8 cellular contexts compared by ENCODE assay signal in the genomic region with DNA sequence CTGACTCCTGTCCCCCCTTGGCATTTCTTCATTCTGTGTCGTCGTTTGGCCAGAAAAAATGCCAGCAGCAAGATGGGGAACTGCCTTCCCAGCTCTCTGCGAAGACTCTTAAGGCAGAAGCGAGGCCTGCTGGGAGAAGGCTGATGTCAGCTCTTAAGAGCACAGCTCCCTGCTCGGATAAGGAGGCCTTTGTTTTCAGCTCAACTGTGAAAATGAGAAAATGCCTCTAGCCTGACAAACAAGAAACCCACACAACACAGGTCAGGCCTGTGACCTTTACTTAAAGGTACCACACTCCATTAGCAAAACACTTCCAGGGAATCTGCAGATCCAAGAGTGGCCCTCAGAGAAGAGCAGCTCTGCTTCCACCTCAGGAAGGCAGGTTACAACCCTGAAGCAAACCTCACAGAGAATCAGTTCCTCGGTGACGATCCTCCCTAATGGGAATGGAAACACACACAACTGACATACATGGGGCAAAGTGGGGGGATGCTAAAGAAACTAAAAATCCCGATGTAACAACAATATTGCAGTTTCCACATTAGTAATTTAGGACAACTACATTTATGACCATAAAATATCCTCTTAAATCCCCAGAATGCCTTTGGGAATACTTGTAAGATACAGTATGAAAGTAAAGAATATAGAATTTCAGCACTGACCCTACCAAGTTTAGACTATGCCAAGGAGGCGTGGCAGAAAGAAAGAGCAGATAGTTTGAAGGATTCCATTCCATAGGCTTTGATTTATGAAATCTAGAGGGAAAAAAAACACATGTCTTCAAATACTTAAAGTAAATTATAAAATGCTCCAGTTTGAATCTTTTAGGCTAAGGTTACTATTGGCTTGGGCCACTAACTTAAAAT. TPM values are rescaled to one million over a fixed set of nuclear protein-coding genes. Genes with fewer than 3 reads are reported as not detected.
DNase-seq lines count a peak whose midpoint lies in the region; ATAC-seq, FAIRE-seq and TF ChIP-seq lines count a peak whose summit lies in the region.

No MANE protein-coding gene starts in this region.

- TF ChIP-seq CTCF in IMR-90 (conservative IDR thresholded peaks at IDR 0.05; ENCODE audit: low read depth, low read length), result no peak
- TF ChIP-seq CTCF in K562 (IDR thresholded peaks at IDR 0.05 in 2 of 3, conservative IDR thresholded peaks at IDR 0.05 in 1 of 3; ENCODE audit: insufficient read depth in 2 of 3, low read depth in 1 of 3, low read length in 3 of 3), result no peak

- H3K18ac ChIP-seq in IMR-90 (ENCODE audit: low read depth, low read length), result peak overlapping the region; percentile 82

- peaks cover 26 to 88% of the 10 kb centered on the region in 2 experiments for H3K79me1 ChIP-seq in IMR-90 (ENCODE audit: low read depth in 1 of 2, low read length in 2 of 2)

- no peak for FAIRE-seq in K562 (lab: Jason Lieb, UNC)

- H3K14ac ChIP-seq in IMR-90 (replicated peaks; ENCODE audit: low read depth, low read length), result peak overlapping the region; percentile 90

- peak overlapping the region; percentile 62 for H2AK5ac ChIP-seq in IMR-90 (ENCODE audit: low read depth, low read length)

- peaks cover 45% of the 10 kb centered on the region for H4K20me1 ChIP-seq in IMR-90 (ENCODE audit: insufficient read depth, low read length)
- peaks cover 9% of the 10 kb centered on the region for H4K20me1 ChIP-seq in K562 (replicated peaks; ENCODE audit: control insufficient read depth, insufficient read depth, low read length)

- peak overlapping the region; percentile 22 to 83; a peak in 3 of 4 replicates for H4K8ac ChIP-seq in IMR-90 (ENCODE audit: low read depth in 2 of 2, low read length in 2 of 2)

- CTCF ChIA-PET in IMR-90 (lab: Yijun Ruan, JAX), result interaction anchor here (0.6 kb wide), 1 partner anchor 278 kb away, joined by 3 read pairs; no protein-coding TSS in a partner anchor
- CTCF ChIA-PET in K562 (lab: Yijun Ruan, JAX; ENCODE audit: low intra/inter-chr PET ratio), result no interaction called here

- POLR2A ChIA-PET in IMR-90 (lab: Charles Lee; ENCODE audit: unreplicated experiment) (interaction anchor here (0.8 kb wide), 1 partner anchor 240 kb away, joined by 5 read pairs; no protein-coding TSS in a partner anchor), K562 (lab: Yijun Ruan, JAX) (no interaction called here)

- dilution Hi-C loops in IMR-90 (cut with HindIII; ENCODE audit: low sequenced_read_pairs, unreplicated experiment), result no loop called here

- no CpG with 5 or more reads among the region's 9 CpGs for WGBS in IMR-90 (ENCODE audit: extremely low coverage in 2 of 2, insufficient read length in 1 of 2), 2 experiments
- WGBS in K562 (ENCODE audit: insufficient coverage, low coverage, missing lambda C conversion rate), result 25% methylated on average over 9 of the region's 9 CpGs

- peak overlapping the region; percentile 89 for H2BK120ac ChIP-seq in IMR-90 (ENCODE audit: low read depth, low read length)

- H3K36me3 ChIP-seq in IMR-90 (ENCODE audit: control insufficient read depth, insufficient read depth, low read length), result peaks cover 21% of the 10 kb centered on the region
- H3K36me3 ChIP-seq in K562 (ENCODE audit: control insufficient read depth, insufficient read depth, low read length), result no peaks in the 10 kb centered on the region
- H3K36me3 ChIP-seq in skeletal muscle satellite cell (ENCODE audit: insufficient read depth, low read length), result peaks cover 12% of the 10 kb centered on the region

- no peak for TF ChIP-seq RAD21 in IMR-90 (IDR thresholded peaks at IDR 0.05; ENCODE audit: low read length)
- TF ChIP-seq RAD21 in K562 (CRISPR knock-in tag; conservative IDR thresholded peaks at IDR 0.05 in 1 of 2, IDR thresholded peaks at IDR 0.05 in 1 of 2), result no peak

- H2AK9ac ChIP-seq in IMR-90 (replicated peaks; ENCODE audit: low read depth, low read length, poor library complexity), result peak overlapping the region; percentile 66

- H2BK20ac ChIP-seq in IMR-90 (ENCODE audit: low read depth, low read length), result peak overlapping the region; percentile 36

- peak overlapping the region; percentile 66 for H3K4me2 ChIP-seq in IMR-90 (ENCODE audit: low read depth, low read length)
- no peak overlapping the region for H3K4me2 ChIP-seq in K562 (ENCODE audit: insufficient read depth, low read length)
- peak overlapping the region; percentile 54 for H3K4me2 ChIP-seq in skeletal muscle satellite cell (ENCODE audit: low read length)

- peak overlapping the region; percentile 86 for H3K56ac ChIP-seq in IMR-90 (ENCODE audit: extremely low read depth, insufficient read depth, low read length)

- TF ChIP-seq POLR2A in IMR-90 (IDR thresholded peaks at IDR 0.05; ENCODE audit: low read depth, low read length) (0 out of 2 replicates have a peak, but pooled peaks have one; percentile 39), K562 (conservative IDR thresholded peaks at IDR 0.05) (no peak)

- H3K4ac ChIP-seq in IMR-90 (ENCODE audit: low read depth, low read length), result peak overlapping the region; percentile 93

- TF ChIP-seq EP300 in K562 (IDR thresholded peaks at IDR 0.05; ENCODE audit: low read length), result no peak

- H3K4me1 ChIP-seq in IMR-90 (ENCODE audit: control insufficient read depth, insufficient read depth, low read length) (peaks cover 45% of the 10 kb centered on the region), K562 (replicated peaks in 1 of 2; ENCODE audit: control insufficient read depth in 2 of 2, insufficient read depth in 2 of 2, low read length in 2 of 2) (0 out of 5 replicates have a peak, but pooled peaks cover 0 to under 1% of the 10 kb centered on the region in 2 experiments), skeletal muscle satellite cell (ENCODE audit: control insufficient read depth, insufficient read depth, low read length) (peaks cover 55% of the 10 kb centered on the region)

- H2BK5ac ChIP-seq in IMR-90 (ENCODE audit: low read depth, low read length, poor library complexity, severe bottlenecking), result peak overlapping the region; percentile 94

- H3K4me3 ChIP-seq in IMR-90 (ENCODE audit: insufficient read depth, low read depth, low read length), result no peak overlapping the region
- H3K4me3 ChIP-seq in K562, result no peak overlapping the region
- H3K4me3 ChIP-seq in skeletal muscle satellite cell (ENCODE audit: low read length), result peak overlapping the region; percentile 4

- BruUV-seq in IMR-90 (replicated peaks; lab: Mats Ljungman, UMichigan) (no TSS peak), K562 (replicated peaks; lab: Mats Ljungman, UMichigan) (no TSS peak)

- peaks cover 60% of the 10 kb centered on the region for H3K9me1 ChIP-seq in IMR-90 (ENCODE audit: insufficient read depth, low read length)
- no peaks in the 10 kb centered on the region for H3K9me1 ChIP-seq in K562 (ENCODE audit: control insufficient read depth, insufficient read depth, low read length)

- peak overlapping the region; percentile 81 for H4K5ac ChIP-seq in IMR-90 (ENCODE audit: low read depth, low read length)

- H3K23ac ChIP-seq in IMR-90 (ENCODE audit: low read depth, low read length), result peak overlapping the region; percentile 91

- in situ Hi-C loops in IMR-90 (cut with MboI; ENCODE audit: low sequenced_read_pairs), result no loop called here
- in situ Hi-C loops in K562 (cut with MboI), result no loop called here

- H3K9ac ChIP-seq in IMR-90 (ENCODE audit: low read depth, low read length) (peak overlapping the region; percentile 59), K562 (ENCODE audit: insufficient read depth in 1 of 2, low read depth in 2 of 2, low read length in 2 of 2) (no peak overlapping the region), skeletal muscle satellite cell (ENCODE audit: low read depth, low read length) (peak overlapping the region; percentile 53)

- peak overlapping the region; percentile 68 for H2AFZ ChIP-seq in IMR-90 (replicated peaks; ENCODE audit: low read length, poor library complexity)
- H2AFZ ChIP-seq in K562 (ENCODE audit: low read depth, low read length), result no peak overlapping the region

- no peaks in the 10 kb centered on the region for H3K9me3 ChIP-seq in IMR-90 (ENCODE audit: control insufficient read depth, insufficient read depth, low read length)
- H3K9me3 ChIP-seq in K562 (replicated peaks; ENCODE audit: control insufficient read depth, insufficient read depth, low read depth, low read length), result no peaks in the 10 kb centered on the region
- H3K9me3 ChIP-seq in skeletal muscle satellite cell (replicated peaks; ENCODE audit: low read length), result no peaks in the 10 kb centered on the region

- H3K27ac ChIP-seq in IMR-90 (ENCODE audit: insufficient read depth, low read length) (peak overlapping the region; percentile 92), K562 (ENCODE audit: extremely low read depth, low read depth, low read length) (no peak overlapping the region)

- ATAC-seq in IMR-90 (ENCODE audit: low read depth) (peak; percentile 77), K562 (0 out of 3 replicates have a peak, but pooled peaks have one; percentile 40), GM21390 (IDR thresholded peaks at IDR 0.05; ENCODE audit: unreplicated experiment) (no peak)

- DNase-seq in IMR-90, result peak; percentile 87
- no peak for DNase-seq in K562 (ENCODE audit: extremely low read depth in 1 of 4, low spot score in 3 of 4)
- peak; percentile 84 for DNase-seq in inferior parietal cortex (ENCODE audit: extremely low spot score)
- DNase-seq in activated naive CD4-positive, alpha-beta T cell treated with Interleukin-2 at 50 U/mL for 16 hours, result no peak
- no peak for DNase-seq in HPDE6-E6E7 (ENCODE audit: extremely low spot score)
- no peak for DNase-seq in activated T-cell treated with anti-CD3 and anti-CD28 coated beads, Interleukin-2, amount 50 U/mL, for 1 hour

- intact Hi-C loops in IMR-90 (cut with micrococcal nuclease) (no loop called here), K562 (cut with micrococcal nuclease) (no loop called here)

- H3K27me3 ChIP-seq in IMR-90 (ENCODE audit: control insufficient read depth, insufficient read depth, low read length), result no peaks in the 10 kb centered on the region
- peaks cover 0 to 6% of the 10 kb centered on the region in 2 experiments; a peak in 1 of 5 replicates for H3K27me3 ChIP-seq in K562 (ENCODE audit: control insufficient read depth in 2 of 2, insufficient read depth in 2 of 2, low read length in 2 of 2)
- H3K27me3 ChIP-seq in skeletal muscle satellite cell (ENCODE audit: control insufficient read depth, insufficient read depth, low read length), result no peaks in the 10 kb centered on the region

- no peaks in the 10 kb centered on the region for H3K79me2 ChIP-seq in K562 (ENCODE audit: control insufficient read depth, insufficient read depth, low read length)

- H2BK15ac ChIP-seq in IMR-90 (ENCODE audit: low read depth, low read length), result peak overlapping the region; percentile 84; the same call in 2 of the 3 replicates

- peak overlapping the region; percentile 92 for H4K91ac ChIP-seq in IMR-90 (ENCODE audit: insufficient read depth, low read depth, low read length)

RNA-seq across cellular contexts. Expression of a gene that starts 52.1 kb away (rescaled TPM):
- total RNA-seq in IMR-90 (2012; rRNA removed) (26.2 and 34.2 TPM in 2 replicates), K562 (2014; rRNA removed) (5.6 and 7.8 TPM in 2 replicates), K562 (2014; rRNA removed; fragmentation: Illumina TruSeq; extraction: Trizol) (6.2 and 6.5 TPM in 2 replicates), K562 (2015; rRNA removed; fragmentation: Illumina TruSeq; extraction: Trizol) (8.6 and 9.1 TPM in 2 replicates), K562 (2021) (10.9 and 11.5 TPM in 2 replicates)
- polyA plus RNA-seq in IMR-90 (2012; rRNA removed) (35.4 and 45.8 TPM in 2 replicates), K562 (2011; rRNA removed) (10.3 and 15.9 TPM in 2 replicates), K562 (2014; fragmentation: Illumina TruSeq; extraction: Trizol) (7.8 and 9.5 TPM in 2 replicates), K562 (2014; fragmentation: Nextera tagmentation; extraction: Ambion mirVana) (1 to 10 TPM in 1 of 2 experiments, under 1 TPM in 1; 0.27 to 1.0 TPM), K562 (2014; rRNA removed) (10.2 and 13.3 TPM in 2 replicates)
- 36.0 and 50.5 TPM in 2 replicates for polyA plus RNA-seq in IMR-90 (2012; cell fraction: cytosol; rRNA removed)
- 72.1 and 93.1 TPM in 2 replicates for polyA plus RNA-seq in IMR-90 (2012; cell fraction: nucleus; rRNA removed; ENCODE audit: low replicate concordance)
- total RNA-seq in K562 (2011; cell fraction: chromatin; rRNA removed; ENCODE audit: low replicate concordance), result 17.9 and 20.7 TPM in 2 replicates
- 12.3 and 14.2 TPM in 2 replicates for total RNA-seq in K562 (2011; cell fraction: nucleolus; rRNA removed)
- total RNA-seq in K562 (2011; cell fraction: nucleoplasm; rRNA removed), result 15.4 and 21.1 TPM in 2 replicates
- 18.6 and 19.8 TPM in 2 replicates for polyA plus RNA-seq in K562 (2011; cell fraction: cytosol; rRNA removed)
- polyA plus RNA-seq in K562 (2011; cell fraction: nucleus; rRNA removed), result 20.0 and 20.9 TPM in 2 replicates
- 10.6 and 13.2 TPM in 2 replicates for polyA plus RNA-seq in K562 (2012)
- polyA minus RNA-seq in K562 (2011; rRNA and poly(A)+ RNA removed), result 9.5 and 10.5 TPM in 2 replicates
- polyA minus RNA-seq in K562 (2011; cell fraction: cytosol; rRNA and poly(A)+ RNA removed), result 5.0 and 10.6 TPM in 2 replicates
- polyA minus RNA-seq in K562 (2011; cell fraction: nucleus; rRNA and poly(A)+ RNA removed), result 10.1 and 16.2 TPM in 2 replicates
- total RNA-seq in skeletal muscle satellite cell (2012; rRNA removed), result 31.9 and 32.8 TPM in 2 replicates

Comparison
In these comparisons a context has a peak if more than half of its experiments do, and no peak if none do; other contexts are left out.
1. DNase-seq: peak in IMR-90 (single experiment) and inferior parietal cortex (single experiment); none in K562 (0 of 4), activated naive CD4-positive, alpha-beta T cell treated with Interleukin-2 at 50 U/mL for 16 hours (single experiment), HPDE6-E6E7 (single experiment) and activated T-cell treated with anti-CD3 and anti-CD28 coated beads, Interleukin-2, amount 50 U/mL, for 1 hour (single experiment).
2. H3K9ac ChIP-seq: peak in IMR-90 (single experiment) and skeletal muscle satellite cell (single experiment); none in K562 (0 of 2).